16 cellular contexts compared by ENCODE assay signal in genomic region chr13:43391021-43391420, GRCh38.
DNase-seq lines count a peak whose midpoint lies in the region; ATAC-seq and TF ChIP-seq lines count a peak whose summit lies in the region.
"Had no signal": no experiment of that assay in that cellular context is flagged by ENCODE, and none has a peak within 500 bp of the region (broad histone marks: within the 10 kb centered on the region; RNA-seq: fewer than 3 reads in every experiment).

No MANE protein-coding gene starts in this region.

- peak overlapping the region; percentile 62 for H3K9ac ChIP-seq in OCI-LY3 (ENCODE audit: low read length)

- H3K27me3 ChIP-seq in OCI-LY3 (ENCODE audit: low read depth, low read length) (no peaks in the 10 kb centered on the region), body of pancreas (no peaks in the 10 kb centered on the region), adrenal gland (no peaks in the 10 kb centered on the region)
- H3K27me3 ChIP-seq: upper lobe of right lung had no signal

- 49 to 66% methylated on average over 5 of the region's 5 CpGs for WGBS in body of pancreas, 2 donors
- 40 to 49% (median 46%) methylated on average over 5 of the region's 5 CpGs for WGBS in adrenal gland, 4 donors

- H3K79me2 ChIP-seq in OCI-LY3 (ENCODE audit: low read length), result no peaks in the 10 kb centered on the region

- no peaks in the 10 kb centered on the region for H4K20me1 ChIP-seq in OCI-LY3 (ENCODE audit: insufficient read depth, low read length)

- H3K4me1 ChIP-seq in OCI-LY3 (ENCODE audit: low read length) (peaks cover 49% of the 10 kb centered on the region), body of pancreas (peaks cover 37% of the 10 kb centered on the region), adrenal gland (replicated peaks in 1 of 2) (no peaks in the 10 kb centered on the region)

- H3K9me3 ChIP-seq in OCI-LY3 (ENCODE audit: insufficient read depth, low read length) (no peaks in the 10 kb centered on the region), body of pancreas (no peaks in the 10 kb centered on the region), adrenal gland (replicated peaks in 1 of 3) (no peaks in the 10 kb centered on the region)
- H3K9me3 ChIP-seq: mucosa of descending colon, upper lobe of right lung had no signal

- H3K4me2 ChIP-seq in OCI-LY3 (ENCODE audit: low read length), result peak overlapping the region; percentile 87

- TF ChIP-seq CTCF in OCI-LY3 (IDR thresholded peaks at IDR 0.05; ENCODE audit: low read depth, low read length), result no peak
- no peak for TF ChIP-seq CTCF in body of pancreas (IDR thresholded peaks at IDR 0.05)
- no peak for TF ChIP-seq CTCF in adrenal gland (IDR thresholded peaks at IDR 0.05)

- peak; percentile 9 for ATAC-seq in GM21515 (IDR thresholded peaks at IDR 0.05; ENCODE audit: unreplicated experiment)
- peak; percentile 14 for ATAC-seq in HG03095 (IDR thresholded peaks at IDR 0.05; ENCODE audit: unreplicated experiment)
- no peak for ATAC-seq in GM21576 (IDR thresholded peaks at IDR 0.05; ENCODE audit: unreplicated experiment)
- ATAC-seq in body of pancreas, result no peak
- ATAC-seq: left colon, mucosa of descending colon, upper lobe of right lung had no signal

- no peak for TF ChIP-seq POLR2A in body of pancreas (IDR thresholded peaks at IDR 0.05)
- no peak for TF ChIP-seq POLR2A in adrenal gland (IDR thresholded peaks at IDR 0.05)

- H3K4me3 ChIP-seq in GM08714 (ENCODE audit: low read length) (peak overlapping the region; percentile 41; the same call in 1 of the 2 replicates), OCI-LY3 (ENCODE audit: low read length) (peak overlapping the region; percentile 64), body of pancreas (no peak overlapping the region), adrenal gland (no peak overlapping the region)
- H3K4me3 ChIP-seq: mucosa of descending colon, SK-N-MC, upper lobe of right lung had no signal

- no peaks in the 10 kb centered on the region for H3K36me3 ChIP-seq in OCI-LY3 (replicated peaks; ENCODE audit: low read depth, low read length)
- H3K36me3 ChIP-seq in body of pancreas (replicated peaks in 1 of 2; ENCODE audit: insufficient read depth in 1 of 2, low read depth in 2 of 2), result no peaks in the 10 kb centered on the region
- no peaks in the 10 kb centered on the region for H3K36me3 ChIP-seq in adrenal gland (replicated peaks in 1 of 2)
- H3K36me3 ChIP-seq: upper lobe of right lung, WERI-Rb-1 had no signal

- no peak for DNase-seq in AG08395 (ENCODE audit: low spot score)
- DNase-seq in body of pancreas, result no peak
- no peak for DNase-seq in adrenal gland
- DNase-seq: activated naive CD4-positive, alpha-beta T cell; hypothalamus; left colon; mucosa of descending colon; stimulated activated naive CD4-positive, alpha-beta T cell; upper lobe of right lung; WERI-Rb-1 had no signal

- intact Hi-C loops in body of pancreas (cut with DNase I) (no loop called here), adrenal gland (cut with DNase I) (no loop called here)

- no peak overlapping the region for H2AFZ ChIP-seq in OCI-LY3 (ENCODE audit: low read depth, low read length)

- peak overlapping the region; percentile 95 for H3K27ac ChIP-seq in OCI-LY3 (ENCODE audit: low read length)
- H3K27ac ChIP-seq in body of pancreas, result no peak overlapping the region
- no peak overlapping the region for H3K27ac ChIP-seq in adrenal gland
- H3K27ac ChIP-seq: SK-N-MC, upper lobe of right lung, WERI-Rb-1 had no signal

Comparison
In these comparisons a context has a peak if more than half of its experiments do, and no peak if none do; other contexts are left out.
1. H3K4me3 ChIP-seq: peak in GM08714 (single experiment) and OCI-LY3 (single experiment); none in body of pancreas (0 of 2) and adrenal gland (0 of 4).
2. ATAC-seq: peak in GM21515 (single experiment) and HG03095 (single experiment); none in GM21576 (single experiment) and body of pancreas (single experiment).